Comparison of ENCODE assay signal across 8 cellular contexts in the genomic region with DNA sequence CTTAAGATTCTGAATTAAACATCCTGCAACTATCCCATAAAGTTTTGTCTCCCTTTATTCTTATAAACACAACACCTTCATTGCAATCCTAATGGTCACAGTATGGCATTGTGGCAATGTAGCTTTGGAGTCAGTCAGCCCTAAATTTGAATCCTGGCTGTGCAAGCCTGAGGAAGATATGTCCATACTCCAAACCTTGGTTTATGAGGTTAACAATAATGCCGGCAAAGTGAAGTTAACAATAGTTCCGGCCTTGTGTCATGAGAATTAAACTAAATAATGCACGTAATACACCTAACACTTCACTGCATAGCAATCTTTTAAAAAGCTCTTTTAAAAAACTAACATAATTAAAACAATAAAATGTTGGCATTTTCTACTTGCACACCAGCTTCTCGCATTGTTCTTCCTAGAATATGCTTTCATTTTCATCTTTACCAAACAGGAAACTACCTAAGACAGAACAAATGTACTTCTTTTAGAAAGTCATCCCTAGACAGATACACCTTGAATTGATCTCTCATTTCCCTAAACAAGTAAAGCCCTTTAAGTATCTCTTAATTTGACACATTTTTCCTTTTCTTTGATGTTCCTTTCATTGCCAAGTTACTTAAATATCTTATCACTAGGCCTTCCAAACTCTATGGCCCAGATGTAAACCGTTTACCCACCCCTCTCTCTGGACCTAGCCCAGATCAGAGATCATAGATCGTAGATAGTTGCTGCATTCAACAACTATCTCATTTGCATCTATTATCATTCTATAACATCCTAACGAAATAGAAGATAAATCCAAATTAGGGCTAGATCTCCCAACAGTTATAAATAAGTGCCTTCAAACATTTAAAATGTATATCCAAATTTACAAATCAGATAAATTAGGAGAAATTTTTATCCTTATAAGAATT.
DNase-seq lines count a peak whose midpoint lies in the region; ATAC-seq and TF ChIP-seq lines count a peak whose summit lies in the region.

No MANE protein-coding gene starts in this region.

- ATAC-seq in GM18868 (IDR thresholded peaks at IDR 0.05; ENCODE audit: unreplicated experiment) (peak; percentile 83), HG02623 (IDR thresholded peaks at IDR 0.05; ENCODE audit: unreplicated experiment) (peak; percentile 79), RWPE2 (ENCODE audit: low read depth) (no peak)

- no peaks in the 10 kb centered on the region; the same call in 1 of the 2 replicates for H3K36me3 ChIP-seq in RWPE2 (ENCODE audit: low read depth)

- H3K9me3 ChIP-seq in RWPE2 (ENCODE audit: severe bottlenecking) = no peaks in the 10 kb centered on the region

- peaks cover 61% of the 10 kb centered on the region for H3K4me1 ChIP-seq in RWPE2 (ENCODE audit: insufficient read depth, poor library complexity, severe bottlenecking)

- POLR2A ChIA-PET in HEK293T (lab: Yijun Ruan, JAX) = no interaction called here

- H3K27ac Mint-ChIP-seq in nephron = peak overlapping the region; percentile 36 to 68 (median 55)

- H3K36me3 Mint-ChIP-seq in nephron (ENCODE audit: low read depth) = peaks cover 4% of the 10 kb centered on the region

- no peak overlapping the region for H3K4me3 ChIP-seq in RWPE2 (ENCODE audit: severe bottlenecking)

- no peaks in the 10 kb centered on the region for H3K27me3 ChIP-seq in RWPE2 (ENCODE audit: insufficient read depth, poor library complexity, severe bottlenecking)

- H3K4me1 Mint-ChIP-seq in nephron = peaks cover 72% of the 10 kb centered on the region

- DNase-seq in RWPE2 (ENCODE audit: low spot score) (no peak), NCI-H128 (lab: John Stamatoyannopoulos, UW; ENCODE audit: unreplicated experiment) (no peak), HEK293T (ENCODE audit: extremely low spot score) (no peak)
- no peak for DNase-seq in stimulated activated naive CD4-positive, alpha-beta T cell treated with Interleukin-2 at 50 U/mL for 16 hours (lab: John Stamatoyannopoulos, UW)
- no peak for DNase-seq in stimulated activated CD4-positive, alpha-beta T cell treated with anti-CD3 and anti-CD28 coated beads, Interleukin-12 subunit alpha, Interleukin-12 subunit beta, amount 100 ng/mL, for 4 hours

- no peak overlapping the region for H3K4me3 Mint-ChIP-seq in nephron

- no peaks in the 10 kb centered on the region for H3K9me3 Mint-ChIP-seq in nephron

- no peaks in the 10 kb centered on the region for H3K27me3 Mint-ChIP-seq in nephron (ENCODE audit: low read depth)

- no peak for TF ChIP-seq CTCF in RWPE2 (IDR thresholded peaks at IDR 0.05; ENCODE audit: poor library complexity, severe bottlenecking)
- no peak for TF ChIP-seq CTCF in nephron (IDR thresholded peaks at IDR 0.05; ENCODE audit: unreplicated experiment in 3 of 3)

- peak overlapping the region; percentile 78 for H3K27ac ChIP-seq in RWPE2 (ENCODE audit: poor library complexity, severe bottlenecking)

- CTCF ChIA-PET in HEK293T (lab: Yijun Ruan, JAX) = interaction anchor here (0.6 kb wide), 1 partner anchor 67 kb away, joined by 3 read pairs; a partner anchor contains a TSS

TF ChIP-seq in HEK293T, 16 proteins besides CTCF, POLR2A, EP300 and RAD21:
- TF ChIP-seq NFRKB (IDR thresholded peaks at IDR 0.05) (no peak), FOXK2 (IDR thresholded peaks at IDR 0.05) (no peak), ELF4 (IDR thresholded peaks at IDR 0.05) (no peak), LEF1 (IDR thresholded peaks at IDR 0.05; ENCODE audit: borderline replicate concordance) (no peak), FOXM1 (IDR thresholded peaks at IDR 0.05; ENCODE audit: borderline replicate concordance) (no peak), ZNF384 (IDR thresholded peaks at IDR 0.05) (no peak), CTBP1 (IDR thresholded peaks at IDR 0.05; ENCODE audit: borderline replicate concordance) (no peak), SUZ12 (IDR thresholded peaks at IDR 0.05) (no peak), BHLHE40 (IDR thresholded peaks at IDR 0.05; ENCODE audit: borderline replicate concordance) (no peak), FOXA1 (IDR thresholded peaks at IDR 0.05) (no peak), ARNT (IDR thresholded peaks at IDR 0.05) (no peak), L3MBTL2 (conservative IDR thresholded peaks at IDR 0.05) (no peak), HDGF (IDR thresholded peaks at IDR 0.05; ENCODE audit: borderline replicate concordance) (no peak), TARDBP (IDR thresholded peaks at IDR 0.05) (no peak)
TF ChIP-seq in HEK293T: peak in this region for 0.
